In genomic region chr15:52568569-52569243, GRCh38 we compare ENCODE assay signal across 1 cellular context.
TF ChIP-seq lines count a peak whose summit lies in the region.

TSS of gene ARPP19 (minus strand) at chr15:52569030. CDS start at chr15:52568892, 138 bp downstream.

TF ChIP-seq in GM12878, 131 proteins besides CTCF, POLR2A, EP300 and RAD21 (continued from another document and continues in another):
- TF ChIP-seq CEBPZ (IDR thresholded peaks at IDR 0.05; ENCODE audit: low read depth, low read length) (no peak), PBX3 (IDR thresholded peaks at IDR 0.05; ENCODE audit: insufficient replicate concordance, low read depth, low read length) (no peak), POU2F2 (IDR thresholded peaks at IDR 0.05; ENCODE audit: borderline replicate concordance, low read depth, low read length) (no peak), MTA3 (IDR thresholded peaks at IDR 0.05; ENCODE audit: borderline replicate concordance, low read length) (no peak), TCF12 (IDR thresholded peaks at IDR 0.05; ENCODE audit: low read depth, low read length) (0 out of 2 replicates have a peak, but pooled peaks have one; percentile 20), E2F8 (IDR thresholded peaks at IDR 0.05; ENCODE audit: low read depth, partially characterized antibody) (peak; percentile 69), PKNOX1 (IDR thresholded peaks at IDR 0.05) (peak; percentile 23; the same call in 1 of the 2 replicates), IKZF2 (IDR thresholded peaks at IDR 0.05) (peak; percentile 56 to 78; a peak in 3 of 4 replicates), CBFB (IDR thresholded peaks at IDR 0.05; ENCODE audit: low read depth) (no peak), HSF1 (IDR thresholded peaks at IDR 0.05; ENCODE audit: low read depth, low read length) (no peak), FOS (IDR thresholded peaks at IDR 0.05; ENCODE audit: borderline replicate concordance, extremely low read depth, insufficient read length) (no peak), SMAD1 (IDR thresholded peaks at IDR 0.05; ENCODE audit: low read depth, partially characterized antibody) (no peak), HCFC1 (IDR thresholded peaks at IDR 0.05; ENCODE audit: low read length) (peak; percentile 91), BHLHE40 (IDR thresholded peaks at IDR 0.05; ENCODE audit: borderline replicate concordance in 1 of 2, low read depth in 2 of 2, low read length in 1 of 2) (peak; percentile 49 to 76; a peak in 3 of 4 replicates), RB1 (IDR thresholded peaks at IDR 0.05; ENCODE audit: borderline replicate concordance) (peak; percentile 81; the same call in 1 of the 2 replicates), KDM1A (IDR thresholded peaks at IDR 0.05; ENCODE audit: borderline replicate concordance) (no peak), CEBPB (IDR thresholded peaks at IDR 0.05; ENCODE audit: borderline replicate concordance in 1 of 2, low read depth in 2 of 2, low read length in 2 of 2) (no peak), SUPT20H (IDR thresholded peaks at IDR 0.05; ENCODE audit: borderline replicate concordance, control insufficient read depth, low read depth, low read length) (no peak), FOXM1 (IDR thresholded peaks at IDR 0.05; ENCODE audit: low read depth, low read length) (no peak; the same call in 1 of the 2 replicates), EED (IDR thresholded peaks at IDR 0.05; ENCODE audit: low read depth) (peak; percentile 34; the same call in 1 of the 2 replicates), SIN3A (IDR thresholded peaks at IDR 0.05; ENCODE audit: low read depth, low read length) (no peak), PAX8 (IDR thresholded peaks at IDR 0.05) (no peak), MEF2B (IDR thresholded peaks at IDR 0.05; ENCODE audit: partially characterized antibody, poor library complexity, severe bottlenecking) (no peak), ELK1 (IDR thresholded peaks at IDR 0.05; ENCODE audit: low read depth, low read length) (no peak; the same call in 1 of the 2 replicates), ZNF384 (IDR thresholded peaks at IDR 0.05; ENCODE audit: borderline replicate concordance, low read depth, low read length) (no peak), ZNF687 (IDR thresholded peaks at IDR 0.05) (peak; percentile 90), SUZ12 (IDR thresholded peaks at IDR 0.05; ENCODE audit: unreplicated experiment) (no peak), CREM (IDR thresholded peaks at IDR 0.05; ENCODE audit: low read depth) (peak; percentile 92)
- TF ChIP-seq, protein P1, sequence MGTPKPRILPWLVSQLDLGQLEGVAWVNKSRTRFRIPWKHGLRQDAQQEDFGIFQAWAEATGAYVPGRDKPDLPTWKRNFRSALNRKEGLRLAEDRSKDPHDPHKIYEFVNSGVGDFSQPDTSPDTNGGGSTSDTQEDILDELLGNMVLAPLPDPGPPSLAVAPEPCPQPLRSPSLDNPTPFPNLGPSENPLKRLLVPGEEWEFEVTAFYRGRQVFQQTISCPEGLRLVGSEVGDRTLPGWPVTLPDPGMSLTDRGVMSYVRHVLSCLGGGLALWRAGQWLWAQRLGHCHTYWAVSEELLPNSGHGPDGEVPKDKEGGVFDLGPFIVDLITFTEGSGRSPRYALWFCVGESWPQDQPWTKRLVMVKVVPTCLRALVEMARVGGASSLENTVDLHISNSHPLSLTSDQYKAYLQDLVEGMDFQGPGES (IDR thresholded peaks at IDR 0.05) = no peak
- TF ChIP-seq, protein P2, sequence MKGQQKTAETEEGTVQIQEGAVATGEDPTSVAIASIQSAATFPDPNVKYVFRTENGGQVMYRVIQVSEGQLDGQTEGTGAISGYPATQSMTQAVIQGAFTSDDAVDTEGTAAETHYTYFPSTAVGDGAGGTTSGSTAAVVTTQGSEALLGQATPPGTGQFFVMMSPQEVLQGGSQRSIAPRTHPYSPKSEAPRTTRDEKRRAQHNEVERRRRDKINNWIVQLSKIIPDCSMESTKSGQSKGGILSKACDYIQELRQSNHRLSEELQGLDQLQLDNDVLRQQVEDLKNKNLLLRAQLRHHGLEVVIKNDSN (IDR thresholded peaks at IDR 0.05; ENCODE audit: borderline replicate concordance, extremely low read length, insufficient read depth, low read depth, low read length) = no peak
- TF ChIP-seq, protein P3, sequence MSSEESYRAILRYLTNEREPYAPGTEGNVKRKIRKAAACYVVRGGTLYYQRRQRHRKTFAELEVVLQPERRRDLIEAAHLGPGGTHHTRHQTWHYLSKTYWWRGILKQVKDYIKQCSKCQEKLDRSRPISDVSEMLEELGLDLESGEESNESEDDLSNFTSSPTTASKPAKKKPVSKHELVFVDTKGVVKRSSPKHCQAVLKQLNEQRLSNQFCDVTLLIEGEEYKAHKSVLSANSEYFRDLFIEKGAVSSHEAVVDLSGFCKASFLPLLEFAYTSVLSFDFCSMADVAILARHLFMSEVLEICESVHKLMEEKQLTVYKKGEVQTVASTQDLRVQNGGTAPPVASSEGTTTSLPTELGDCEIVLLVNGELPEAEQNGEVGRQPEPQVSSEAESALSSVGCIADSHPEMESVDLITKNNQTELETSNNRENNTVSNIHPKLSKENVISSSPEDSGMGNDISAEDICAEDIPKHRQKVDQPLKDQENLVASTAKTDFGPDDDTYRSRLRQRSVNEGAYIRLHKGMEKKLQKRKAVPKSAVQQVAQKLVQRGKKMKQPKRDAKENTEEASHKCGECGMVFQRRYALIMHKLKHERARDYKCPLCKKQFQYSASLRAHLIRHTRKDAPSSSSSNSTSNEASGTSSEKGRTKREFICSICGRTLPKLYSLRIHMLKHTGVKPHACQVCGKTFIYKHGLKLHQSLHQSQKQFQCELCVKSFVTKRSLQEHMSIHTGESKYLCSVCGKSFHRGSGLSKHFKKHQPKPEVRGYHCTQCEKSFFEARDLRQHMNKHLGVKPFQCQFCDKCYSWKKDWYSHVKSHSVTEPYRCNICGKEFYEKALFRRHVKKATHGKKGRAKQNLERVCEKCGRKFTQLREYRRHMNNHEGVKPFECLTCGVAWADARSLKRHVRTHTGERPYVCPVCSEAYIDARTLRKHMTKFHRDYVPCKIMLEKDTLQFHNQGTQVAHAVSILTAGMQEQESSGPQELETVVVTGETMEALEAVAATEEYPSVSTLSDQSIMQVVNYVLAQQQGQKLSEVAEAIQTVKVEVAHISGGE (CRISPR knock-in tag; IDR thresholded peaks at IDR 0.05) = no peak
